8 cellular contexts compared by ENCODE assay signal in the genomic region with DNA sequence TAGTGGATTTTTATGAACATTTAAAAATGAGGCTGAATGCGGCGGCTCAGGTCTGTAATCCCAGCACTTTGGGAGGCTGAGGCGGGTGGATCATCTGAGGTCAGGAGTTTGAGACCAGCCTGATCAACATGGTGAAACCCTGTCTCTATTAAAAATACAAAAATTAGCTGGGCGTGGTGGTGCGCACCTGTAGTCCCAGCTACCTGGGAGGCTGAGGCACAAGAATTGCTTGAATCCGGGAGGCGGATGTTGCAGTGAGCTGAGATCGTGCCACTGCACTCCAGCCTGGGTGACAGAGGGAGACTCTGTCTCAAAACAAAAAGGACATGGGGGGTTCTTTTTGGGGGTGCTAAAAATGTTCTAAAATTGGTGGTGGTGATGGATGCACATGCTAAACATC. TPM values are rescaled to one million over a fixed set of nuclear protein-coding genes. Genes with fewer than 3 reads are reported as not detected.
DNase-seq lines count a peak whose midpoint lies in the region; ATAC-seq, FAIRE-seq and TF ChIP-seq lines count a peak whose summit lies in the region.
"Not testable (repeated sequence)": the region's sequence is repeated elsewhere in the genome, so short reads cannot be mapped to it uniquely, and the experiment has no call there.

No MANE protein-coding gene starts in this region.

- TF ChIP-seq CTCF in DOHH2 (IDR thresholded peaks at IDR 0.05; ENCODE audit: low read depth, low read length, poor library complexity, severe bottlenecking); Peyer's patch (IDR thresholded peaks at IDR 0.05); K562 (IDR thresholded peaks at IDR 0.05 in 2 of 3, conservative IDR thresholded peaks at IDR 0.05 in 1 of 3; ENCODE audit: insufficient read depth in 2 of 3, low read depth in 1 of 3, low read length in 3 of 3); gastroesophageal sphincter (IDR thresholded peaks at IDR 0.05); mesothelial cell of epicardium (IDR thresholded peaks at IDR 0.05; ENCODE audit: unreplicated experiment); upper lobe of right lung (IDR thresholded peaks at IDR 0.05): not testable (repeated sequence)

- in situ Hi-C loops in K562 (cut with MboI), result loop anchor here (25.0 kb wide), 1 partner anchor 707 kb away; no protein-coding TSS in a partner anchor

- H4K20me1 ChIP-seq in DOHH2 (ENCODE audit: control insufficient read depth, insufficient read depth, low read depth, low read length); K562 (replicated peaks; ENCODE audit: control insufficient read depth, insufficient read depth, low read length): not testable (repeated sequence)

- not testable (repeated sequence) for H3K9me3 Mint-ChIP-seq in activated T-cell treated with anti-CD3 and anti-CD28 coated beads, Interleukin-2, amount 50 U/mL, for 24 hours
- H3K9me3 Mint-ChIP-seq in mesothelial cell of epicardium, result peaks cover 33% of the 10 kb centered on the region

- CTCF ChIA-PET in K562 (lab: Yijun Ruan, JAX; ENCODE audit: low intra/inter-chr PET ratio), result not testable (repeated sequence)

- H2AFZ ChIP-seq in K562 (ENCODE audit: low read depth, low read length), result peak overlapping the region; percentile 99

- not testable (repeated sequence) for TF ChIP-seq POLR2A in Peyer's patch (IDR thresholded peaks at IDR 0.05); K562 (conservative IDR thresholded peaks at IDR 0.05); gastroesophageal sphincter (IDR thresholded peaks at IDR 0.05)

- H3K9me3 ChIP-seq in DOHH2 (ENCODE audit: control insufficient read depth, insufficient read depth, low read length); Peyer's patch; K562 (replicated peaks; ENCODE audit: control insufficient read depth, insufficient read depth, low read depth, low read length); gastroesophageal sphincter; small intestine (ENCODE audit: control insufficient read depth, low read depth); upper lobe of right lung: not testable (repeated sequence)

- intact Hi-C loops in K562 (cut with micrococcal nuclease), result loop anchor here (1.0 kb wide), 2 partner anchors 16 to 20 kb away; a partner anchor contains a TSS
- intact Hi-C loops in upper lobe of right lung (cut with DNase I), result not testable (repeated sequence)

- not testable (repeated sequence) for H3K36me3 ChIP-seq in DOHH2 (ENCODE audit: control insufficient read depth, low read length); Peyer's patch; K562 (ENCODE audit: control insufficient read depth, insufficient read depth, low read length); gastroesophageal sphincter; small intestine (ENCODE audit: control insufficient read depth in 2 of 2, insufficient read depth in 2 of 2, low read length in 2 of 2); upper lobe of right lung

- not testable (repeated sequence) for ATAC-seq in K562, gastroesophageal sphincter, upper lobe of right lung

- not testable (repeated sequence) for H3K27me3 ChIP-seq in DOHH2 (ENCODE audit: control insufficient read depth, low read length); Peyer's patch; K562 (ENCODE audit: control insufficient read depth in 2 of 2, insufficient read depth in 2 of 2, low read length in 2 of 2); gastroesophageal sphincter; small intestine (ENCODE audit: control insufficient read depth in 2 of 2, insufficient read depth in 2 of 2, low read length in 2 of 2); upper lobe of right lung

- H3F3A ChIP-seq in DOHH2 (ENCODE audit: control insufficient read depth, insufficient read depth), result not testable (repeated sequence)

- POLR2A ChIA-PET in K562 (lab: Yijun Ruan, JAX), result interaction anchor here (0.6 to 1.3 kb wide), 6 partner anchors 11 to 62 kb away, joined by 3 to 8 read pairs (median 4); a partner anchor contains a TSS

- 78% methylated on average over 3 of the region's 8 CpGs for WGBS in K562 (ENCODE audit: insufficient coverage, low coverage, missing lambda C conversion rate)
- WGBS in gastroesophageal sphincter (ENCODE audit: low coverage in 1 of 2), 2 donors, result 79% methylated on average over 6 of the region's 8 CpGs; no CpG with 5 or more reads in 1 of the 2 donors
- 76 to 88% (median 86%) methylated on average over 8 of the region's 8 CpGs for WGBS in small intestine, 3 donors

- peaks cover 23% of the 10 kb centered on the region for H3K4me1 Mint-ChIP-seq in activated T-cell treated with anti-CD3 and anti-CD28 coated beads, Interleukin-2, amount 50 U/mL, for 24 hours (ENCODE audit: low read depth)
- peaks cover 14% of the 10 kb centered on the region for H3K4me1 Mint-ChIP-seq in mesothelial cell of epicardium

- TF ChIP-seq EP300 in K562 (IDR thresholded peaks at IDR 0.05; ENCODE audit: low read length); gastroesophageal sphincter (IDR thresholded peaks at IDR 0.05): not testable (repeated sequence)

- peak overlapping the region; percentile 97 for H3K27ac Mint-ChIP-seq in activated T-cell treated with anti-CD3 and anti-CD28 coated beads, Interleukin-2, amount 50 U/mL, for 24 hours
- peak overlapping the region; percentile 97 for H3K27ac Mint-ChIP-seq in mesothelial cell of epicardium

- FAIRE-seq in K562 (lab: Jason Lieb, UNC); small intestine (lab: Jason Lieb, UNC): not testable (repeated sequence)

- H3K27me3 Mint-ChIP-seq in activated T-cell treated with anti-CD3 and anti-CD28 coated beads, Interleukin-2, amount 50 U/mL, for 24 hours, result peaks cover 60% of the 10 kb centered on the region
- not testable (repeated sequence) for H3K27me3 Mint-ChIP-seq in mesothelial cell of epicardium (ENCODE audit: low read depth)

- peaks cover 68% of the 10 kb centered on the region for H3K4me1 ChIP-seq in DOHH2 (ENCODE audit: control insufficient read depth, low read length)
- H3K4me1 ChIP-seq in Peyer's patch; K562 (replicated peaks in 1 of 2; ENCODE audit: control insufficient read depth in 2 of 2, insufficient read depth in 2 of 2, low read length in 2 of 2); small intestine (ENCODE audit: control insufficient read depth in 2 of 2, insufficient read depth in 1 of 2, low read depth in 1 of 2, low read length in 1 of 2); upper lobe of right lung: not testable (repeated sequence)
- H3K4me1 ChIP-seq in gastroesophageal sphincter, result peaks cover 0 to 14% (median 0%) of the 10 kb centered on the region in 3 donors

- not testable (repeated sequence) for TF ChIP-seq RAD21 in K562 (CRISPR knock-in tag; conservative IDR thresholded peaks at IDR 0.05 in 1 of 2, IDR thresholded peaks at IDR 0.05 in 1 of 2)

- not testable (repeated sequence) for H3K9me1 ChIP-seq in K562 (ENCODE audit: control insufficient read depth, insufficient read depth, low read length)

- H3K4me2 ChIP-seq in DOHH2 (ENCODE audit: low read length) (peak overlapping the region; percentile 49), K562 (ENCODE audit: insufficient read depth, low read length) (peak overlapping the region; percentile 80; the same call in 1 of the 2 replicates)

- H3K79me2 ChIP-seq in DOHH2 (ENCODE audit: control insufficient read depth, low read length); K562 (ENCODE audit: control insufficient read depth, insufficient read depth, low read length): not testable (repeated sequence)

- H3K9me2 ChIP-seq in DOHH2 (replicated peaks; ENCODE audit: control insufficient read depth, low read length), result not testable (repeated sequence)

- H3K36me3 Mint-ChIP-seq in activated T-cell treated with anti-CD3 and anti-CD28 coated beads, Interleukin-2, amount 50 U/mL, for 24 hours (ENCODE audit: low read depth); mesothelial cell of epicardium: not testable (repeated sequence)

- peak overlapping the region; percentile 74 for H3K4me3 Mint-ChIP-seq in activated T-cell treated with anti-CD3 and anti-CD28 coated beads, Interleukin-2, amount 50 U/mL, for 24 hours
- not testable (repeated sequence) for H3K4me3 Mint-ChIP-seq in mesothelial cell of epicardium

- DNase-seq in Peyer's patch; activated T-cell treated with anti-CD3 and anti-CD28 coated beads, Interleukin-2, amount 50 U/mL, for 24 hours; K562 (ENCODE audit: extremely low read depth in 1 of 4, low spot score in 3 of 4); mesothelial cell of epicardium (ENCODE audit: low spot score in 2 of 2, unreplicated experiment in 2 of 2); small intestine; upper lobe of right lung: not testable (repeated sequence)

- peak overlapping the region in 1 of 2 experiments; percentile 59; a peak in 1 of 4 replicates for H3K9ac ChIP-seq in K562 (ENCODE audit: insufficient read depth in 1 of 2, low read depth in 2 of 2, low read length in 2 of 2)

- not testable (repeated sequence) for H3K27ac ChIP-seq in DOHH2 (ENCODE audit: low read depth, low read length)
- H3K27ac ChIP-seq in Peyer's patch (peak overlapping the region; percentile 15 to 72 (median 48)), K562 (ENCODE audit: extremely low read depth, low read depth, low read length) (peak overlapping the region; percentile 91; the same call in 2 of the 3 replicates), gastroesophageal sphincter (peak overlapping the region in 3 of 4 donors; percentile 31 to 53 (median 45)), small intestine (ENCODE audit: low read depth in 1 of 2, low read length in 1 of 2) (peak overlapping the region; percentile 37 to 72), upper lobe of right lung (peak overlapping the region; percentile 51)

- H3K4me3 ChIP-seq in DOHH2 (ENCODE audit: low read length) (peak overlapping the region; percentile 27; the same call in 1 of the 2 replicates), Peyer's patch (peak overlapping the region in 1 of 4 donors; percentile 5)
- not testable (repeated sequence) for H3K4me3 ChIP-seq in K562; gastroesophageal sphincter; small intestine (ENCODE audit: low read depth in 1 of 2, low read length in 2 of 2); upper lobe of right lung

- BruUV-seq in K562 (replicated peaks; lab: Mats Ljungman, UMichigan), result not testable (repeated sequence)

RNA-seq across cellular contexts. Expression of a gene that starts 16.8 kb away (rescaled TPM):
- total RNA-seq in Peyer's patch (1 to 10 TPM; 2.8 to 9.1 (median 5.8) TPM), K562 (2014; rRNA removed) (0.98 and 1.2 TPM in 2 replicates), K562 (2014; rRNA removed; fragmentation: Illumina TruSeq; extraction: Trizol) (2.2 and 2.4 TPM in 2 replicates), K562 (2015; rRNA removed; fragmentation: Illumina TruSeq; extraction: Trizol) (2.0 and 2.2 TPM in 2 replicates), K562 (2021) (1.5 and 1.9 TPM in 2 replicates), gastroesophageal sphincter (1 to 10 TPM; 2.7 to 5.3 (median 4.0) TPM), mesothelial cell of epicardium (3.3 to 3.8 TPM (median 3.4 TPM) in 3 replicates), upper lobe of right lung (6.4 TPM)
- total RNA-seq in K562 (2011; cell fraction: chromatin; rRNA removed; ENCODE audit: low replicate concordance), result 3.6 and 6.2 TPM in 2 replicates
- total RNA-seq in K562 (2011; cell fraction: nucleolus; rRNA removed), result 2.2 and 2.9 TPM in 2 replicates
- 3.7 and 5.6 TPM in 2 replicates for total RNA-seq in K562 (2011; cell fraction: nucleoplasm; rRNA removed)
- polyA plus RNA-seq in K562 (2011; rRNA removed) (2.5 and 2.8 TPM in 2 replicates), K562 (2014; fragmentation: Illumina TruSeq; extraction: Trizol) (1.7 and 2.0 TPM in 2 replicates), K562 (2014; fragmentation: Nextera tagmentation; extraction: Ambion mirVana) (1 to 10 TPM; 2.0 to 2.3 TPM), K562 (2014; rRNA removed) (1.6 and 1.7 TPM in 2 replicates), small intestine (1 to 10 TPM; 1.4 to 2.2 (median 1.6) TPM)
- 0.48 and 0.88 TPM in 2 replicates for polyA plus RNA-seq in K562 (2011; cell fraction: cytosol; rRNA removed)
- 1.5 and 3.1 TPM in 2 replicates for polyA plus RNA-seq in K562 (2011; cell fraction: nucleus; rRNA removed)
- 0.91 and 1.6 TPM in 2 replicates for polyA plus RNA-seq in K562 (2012)
- polyA minus RNA-seq in K562 (2011; rRNA and poly(A)+ RNA removed), result 3.5 and 7.0 TPM in 2 replicates
- polyA minus RNA-seq in K562 (2011; cell fraction: cytosol; rRNA and poly(A)+ RNA removed), result 0.91 and 1.0 TPM in 2 replicates
- polyA minus RNA-seq in K562 (2011; cell fraction: nucleus; rRNA and poly(A)+ RNA removed), result 0.94 and 4.8 TPM in 2 replicates

RNA-seq across cellular contexts. Expression of a gene that starts 19.2 kb away (rescaled TPM):
- total RNA-seq in Peyer's patch (10 to 100 TPM in 3 of 4 donors, 1 to 10 TPM in 1; 8.9 to 56.9 (median 12.8) TPM), K562 (2014; rRNA removed) (13.5 and 17.3 TPM in 2 replicates), K562 (2014; rRNA removed; fragmentation: Illumina TruSeq; extraction: Trizol) (19.0 and 19.7 TPM in 2 replicates), K562 (2015; rRNA removed; fragmentation: Illumina TruSeq; extraction: Trizol) (17.7 and 18.4 TPM in 2 replicates), K562 (2021) (17.8 and 18.3 TPM in 2 replicates), gastroesophageal sphincter (10 to 100 TPM; 29.6 to 50.7 (median 38.3) TPM), mesothelial cell of epicardium (18.6 to 21.0 TPM (median 20.6 TPM) in 3 replicates), upper lobe of right lung (31.7 TPM)
- 5.0 and 12.8 TPM in 2 replicates for total RNA-seq in K562 (2011; cell fraction: chromatin; rRNA removed; ENCODE audit: low replicate concordance)
- 2.5 and 5.3 TPM in 2 replicates for total RNA-seq in K562 (2011; cell fraction: nucleolus; rRNA removed)
- total RNA-seq in K562 (2011; cell fraction: nucleoplasm; rRNA removed), result 6.5 and 10.2 TPM in 2 replicates
- polyA plus RNA-seq in K562 (2011; rRNA removed) (13.5 and 16.1 TPM in 2 replicates), K562 (2014; fragmentation: Illumina TruSeq; extraction: Trizol) (17.6 and 20.5 TPM in 2 replicates), K562 (2014; fragmentation: Nextera tagmentation; extraction: Ambion mirVana) (10 to 100 TPM; 14.8 to 15.5 TPM), K562 (2014; rRNA removed) (19.2 and 20.8 TPM in 2 replicates), small intestine (10 to 100 TPM; 16.5 to 32.4 (median 25.3) TPM)
- 6.9 and 12.9 TPM in 2 replicates for polyA plus RNA-seq in K562 (2011; cell fraction: cytosol; rRNA removed)
- 5.0 and 8.8 TPM in 2 replicates for polyA plus RNA-seq in K562 (2011; cell fraction: nucleus; rRNA removed)
- 13.8 and 15.4 TPM in 2 replicates for polyA plus RNA-seq in K562 (2012)
- polyA minus RNA-seq in K562 (2011; rRNA and poly(A)+ RNA removed), result 12.5 and 18.7 TPM in 2 replicates
- 3.2 and 5.9 TPM in 2 replicates for polyA minus RNA-seq in K562 (2011; cell fraction: cytosol; rRNA and poly(A)+ RNA removed)
- polyA minus RNA-seq in K562 (2011; cell fraction: nucleus; rRNA and poly(A)+ RNA removed), result 2.8 and 3.9 TPM in 2 replicates
